ENCODE assay signal across 17 cellular contexts in the genomic region with DNA sequence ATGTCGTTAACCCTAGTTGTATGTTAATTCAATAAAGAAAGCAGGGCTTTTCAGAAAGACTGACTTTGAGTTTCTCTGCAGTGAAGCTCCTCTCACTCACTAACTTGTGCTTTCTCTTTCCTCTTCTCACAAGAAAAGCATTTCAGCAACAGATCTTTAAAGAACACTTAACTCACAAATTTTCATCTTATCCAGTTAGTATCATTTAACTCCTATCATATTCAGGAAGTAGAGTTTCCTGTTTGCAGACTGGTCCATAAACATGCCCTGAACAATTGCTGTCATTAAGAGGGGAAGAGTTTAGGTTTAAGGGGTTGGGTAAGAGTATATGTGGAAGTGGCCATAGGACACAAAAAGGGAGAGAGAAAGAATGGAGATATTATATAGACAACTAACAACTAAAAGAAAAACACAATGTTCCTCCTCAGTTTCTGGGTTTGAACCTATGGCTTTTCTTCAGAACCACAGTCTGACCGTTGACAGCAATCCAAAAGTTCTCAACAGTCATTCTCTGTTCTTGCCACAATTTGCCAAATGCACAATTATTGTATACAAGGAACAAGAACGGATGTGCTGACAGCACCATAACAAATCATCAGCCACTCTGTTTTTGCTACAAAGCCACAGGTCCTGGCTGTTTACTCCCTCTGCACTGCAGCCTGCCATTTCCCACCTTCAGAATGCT.
A peak's percentile ranks its signal among the peaks of the same experiment; 100 is the strongest.
DNase-seq lines count a peak whose midpoint lies in the region; ATAC-seq and TF ChIP-seq lines count a peak whose summit lies in the region.
"Had no signal": no experiment of that assay in that cellular context is flagged by ENCODE, and none has a peak within 500 bp of the region (broad histone marks: within the 10 kb centered on the region; RNA-seq: fewer than 3 reads in every experiment).

No MANE protein-coding gene starts in this region.

- no peaks in the 10 kb centered on the region for H3K9me3 ChIP-seq in BLaER1
- H3K9me3 ChIP-seq in MM.1S (replicated peaks; ENCODE audit: insufficient read depth, low read length): no peaks in the 10 kb centered on the region
- no peaks in the 10 kb centered on the region for H3K9me3 ChIP-seq in mucosa of descending colon
- H3K9me3 ChIP-seq in neuronal stem cell (replicated peaks in 1 of 2; ENCODE audit: control insufficient read depth in 2 of 2, insufficient read depth in 1 of 2, low read depth in 1 of 2, low read length in 2 of 2): no peaks in the 10 kb centered on the region
- H3K9me3 ChIP-seq: MG63, pancreas, SK-N-SH had no signal

- intact Hi-C loops in mucosa of descending colon (cut with DNase I, micrococcal nuclease): loop anchor here in 1 of 2 donors (10.0 kb wide), 1 partner anchor 72 kb away; no protein-coding TSS in a partner anchor

- TF ChIP-seq CTCF in MM.1S (IDR thresholded peaks at IDR 0.05; ENCODE audit: low read length) (no peak), mucosa of descending colon (IDR thresholded peaks at IDR 0.05) (no peak)

- TF ChIP-seq POLR2A in erythroblast (IDR thresholded peaks at IDR 0.05; ENCODE audit: low read length): no peak

- H3K79me2 ChIP-seq in MM.1S (ENCODE audit: low read length): peaks cover 20% of the 10 kb centered on the region

- peak; percentile 69 for DNase-seq in MM.1S
- no peak for DNase-seq in caudate nucleus (lab: John Stamatoyannopoulos, UW)
- DNase-seq in mucosa of descending colon: no peak
- DNase-seq in SHP77 treated with DMSO at 0.1 percent for 48 hours (lab: John Stamatoyannopoulos, UW): no peak
- DNase-seq in neuronal stem cell (ENCODE audit: low spot score): no peak
- DNase-seq in erythroblast (lab: John Stamatoyannopoulos, UW): no peak
- no peak for DNase-seq in retina
- DNase-seq: activated CD4-positive, alpha-beta T cell treated with anti-CD3 and anti-CD28 coated beads, Interleukin-2, amount 50 U/mL, for 48 hours; amniotic stem cell; COR-L47; islet precursor cell; MG63; NCI-H524; pancreas; SK-N-SH; stimulated activated CD4-positive, alpha-beta T cell treated with anti-CD3 and anti-CD28 coated beads, Interleukin-4, amount 100 ng/mL, for 4 hours had no signal

- H3K9ac ChIP-seq in BLaER1: 0 out of 2 replicates have a peak overlapping the region, but pooled peaks have one; percentile 8
- H3K9ac ChIP-seq in MM.1S (ENCODE audit: low read length): peak overlapping the region; percentile 9; the same call in 1 of the 2 replicates
- no peak overlapping the region for H3K9ac ChIP-seq in neuronal stem cell (ENCODE audit: low read depth, low read length, poor library complexity)
- H3K9ac ChIP-seq: SK-N-SH had no signal

- H3K27me3 ChIP-seq in BLaER1 (no peaks in the 10 kb centered on the region), MM.1S (replicated peaks; ENCODE audit: insufficient read depth, low read length) (no peaks in the 10 kb centered on the region), neuronal stem cell (ENCODE audit: control insufficient read depth in 3 of 3, insufficient read depth in 3 of 3, low read depth in 1 of 3, low read length in 3 of 3) (no peaks in the 10 kb centered on the region)
- H3K27me3 ChIP-seq: MG63, pancreas had no signal

- no peak overlapping the region for H2BK5ac ChIP-seq in neuronal stem cell (ENCODE audit: low read length)

- H3K36me3 ChIP-seq in BLaER1 (peaks cover 98% of the 10 kb centered on the region), MM.1S (replicated peaks; ENCODE audit: insufficient read depth, low read length) (no peaks in the 10 kb centered on the region; the same call in 1 of the 2 replicates), mucosa of descending colon (ENCODE audit: low read depth) (no peaks in the 10 kb centered on the region), neuronal stem cell (replicated peaks in 1 of 2; ENCODE audit: control insufficient read depth in 2 of 2, insufficient read depth in 2 of 2, low read length in 2 of 2) (peaks cover 9 to 93% of the 10 kb centered on the region in 2 donors)

- no peaks in the 10 kb centered on the region for H3K9me2 ChIP-seq in MM.1S (replicated peaks; ENCODE audit: insufficient read depth, low read length)
- H3K9me2 ChIP-seq: SK-N-SH had no signal

- H2BK12ac ChIP-seq in neuronal stem cell (ENCODE audit: low read length): no peak overlapping the region

- H3K18ac ChIP-seq in neuronal stem cell (ENCODE audit: low read length): no peak overlapping the region

- no peak overlapping the region for H3K14ac ChIP-seq in neuronal stem cell (ENCODE audit: low read length)

- peaks cover 21% of the 10 kb centered on the region for H3K4me1 ChIP-seq in BLaER1
- peaks cover 58% of the 10 kb centered on the region for H3K4me1 ChIP-seq in MM.1S (ENCODE audit: low read length)
- no peaks in the 10 kb centered on the region for H3K4me1 ChIP-seq in mucosa of descending colon (ENCODE audit: low read depth)
- no peaks in the 10 kb centered on the region for H3K4me1 ChIP-seq in neuronal stem cell (ENCODE audit: control insufficient read depth in 2 of 2, insufficient read depth in 1 of 2, low read depth in 1 of 2, low read length in 2 of 2)
- H3K4me1 ChIP-seq: pancreas had no signal

- H2AFZ ChIP-seq in MM.1S (ENCODE audit: low read length): 0 out of 2 replicates have a peak overlapping the region, but pooled peaks have one; percentile 4
- H2AFZ ChIP-seq in neuronal stem cell (ENCODE audit: low read length): no peak overlapping the region

- H3K23ac ChIP-seq in neuronal stem cell (ENCODE audit: low read depth, low read length, poor library complexity): no peak overlapping the region

- H4K91ac ChIP-seq in neuronal stem cell (ENCODE audit: low read depth, low read length, poor library complexity): no peak overlapping the region

- H3K4me3 ChIP-seq in BLaER1: no peak overlapping the region
- no peak overlapping the region for H3K4me3 ChIP-seq in MM.1S (ENCODE audit: low read length)
- no peak overlapping the region for H3K4me3 ChIP-seq in mucosa of descending colon
- no peak overlapping the region for H3K4me3 ChIP-seq in neuronal stem cell (ENCODE audit: low read length in 2 of 2)
- H3K4me3 ChIP-seq: MG63, pancreas had no signal

- H3K27ac ChIP-seq in BLaER1 (peak overlapping the region; percentile 3; the same call in 1 of the 2 replicates), MM.1S (ENCODE audit: low read length) (peak overlapping the region; percentile 67), caudate nucleus (ENCODE audit: low read depth, low read length) (peak overlapping the region; percentile 50), neuronal stem cell (replicated peaks; ENCODE audit: low read length) (no peak overlapping the region)
- H3K27ac ChIP-seq: pancreas had no signal

- H2BK120ac ChIP-seq in neuronal stem cell (ENCODE audit: low read depth, low read length): no peak overlapping the region

- 0 out of 2 replicates have a peak, but pooled peaks cover 12% of the 10 kb centered on the region for H4K20me1 ChIP-seq in BLaER1
- H4K20me1 ChIP-seq in MM.1S (ENCODE audit: insufficient read depth, low read length): no peaks in the 10 kb centered on the region

- peak overlapping the region; percentile 2 for H3K4me2 ChIP-seq in BLaER1
- peak overlapping the region; percentile 38 for H3K4me2 ChIP-seq in MM.1S (ENCODE audit: low read depth, low read length)
- H3K4me2 ChIP-seq in neuronal stem cell (ENCODE audit: insufficient read depth, low read length, poor library complexity, severe bottlenecking): no peak overlapping the region
- H3K4me2 ChIP-seq: SK-N-SH had no signal

- no peak overlapping the region for H2AK5ac ChIP-seq in neuronal stem cell (ENCODE audit: low read depth, low read length)

- peak; percentile 36 for ATAC-seq in mucosa of descending colon
- ATAC-seq: pancreas had no signal

- no peak overlapping the region for H3K4ac ChIP-seq in neuronal stem cell (ENCODE audit: low read length)

- H4K8ac ChIP-seq in neuronal stem cell (ENCODE audit: low read depth, low read length): no peak overlapping the region

- H3F3A ChIP-seq in MM.1S (ENCODE audit: insufficient read depth, low read length): peaks cover 50% of the 10 kb centered on the region

- H2BK15ac ChIP-seq in neuronal stem cell (ENCODE audit: low read length): no peak overlapping the region

- WGBS in neuronal stem cell (ENCODE audit: extremely low coverage in 2 of 2, insufficient read length in 2 of 2, insufficient replicate concordance in 1 of 2), 2 donors: no CpG with 5 or more reads among the region's 3 CpGs

- H3K79me1 ChIP-seq in neuronal stem cell (ENCODE audit: low read depth, low read length): no peaks in the 10 kb centered on the region
